ENCODE assay signal across 9 cellular contexts in the genomic region with DNA sequence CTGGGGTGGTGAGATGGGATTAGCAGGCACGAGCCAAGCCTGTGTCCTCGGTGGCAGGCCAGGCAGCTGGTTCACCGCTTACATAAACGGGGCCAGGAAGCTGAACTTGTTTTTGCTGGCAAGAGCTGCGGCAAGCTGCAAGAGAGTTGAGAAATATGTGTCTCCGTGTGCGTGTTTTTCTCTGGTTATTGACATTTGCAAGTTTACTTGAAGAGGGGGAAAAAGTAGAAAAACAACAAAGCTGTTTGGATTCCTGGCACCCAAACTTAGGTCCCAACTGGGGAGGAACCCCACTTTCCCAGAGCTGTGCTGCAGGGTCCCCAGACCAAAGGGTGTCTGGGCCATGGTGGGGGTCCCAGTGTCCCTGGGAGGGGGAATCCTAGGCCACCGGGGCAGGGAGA. TPM values are rescaled to one million over a fixed set of nuclear protein-coding genes. Genes with fewer than 3 reads are reported as not detected.
DNase-seq lines count a peak whose midpoint lies in the region; ATAC-seq and TF ChIP-seq lines count a peak whose summit lies in the region.
"Had no signal": no experiment of that assay in that cellular context is flagged by ENCODE, and none has a peak within 500 bp of the region (broad histone marks: within the 10 kb centered on the region; RNA-seq: fewer than 3 reads in every experiment).

No MANE protein-coding gene starts in this region.

- CTCF ChIA-PET in Panc1 (lab: Charles Lee) = interaction anchor here (0.7 kb wide), 1 partner anchor 26 kb away, joined by 3 read pairs; no protein-coding TSS in a partner anchor

- in situ Hi-C loops in Panc1 (cut with HindIII; ENCODE audit: low pct_unique_long_range_greater_than_20kb, low sequenced_read_pairs) = no loop called here

- H3K9me3 ChIP-seq in Panc1 (ENCODE audit: control insufficient read depth, insufficient read depth, low read depth, low read length) = no peaks in the 10 kb centered on the region
- H3K9me3 ChIP-seq in liver (ENCODE audit: control insufficient read depth in 4 of 4, low read length in 3 of 4) = no peaks in the 10 kb centered on the region

- WGBS in liver = 10% methylated on average over 8 of the region's 8 CpGs

- TF ChIP-seq CTCF in Panc1 (IDR thresholded peaks at IDR 0.05) (no peak), liver (IDR thresholded peaks at IDR 0.05; ENCODE audit: low read depth, low read length, missing input control) (no peak)

- H3K4me1 ChIP-seq in Panc1 (ENCODE audit: control insufficient read depth, insufficient read depth, low read length) (peaks cover 66% of the 10 kb centered on the region), liver (ENCODE audit: control insufficient read depth in 4 of 4, insufficient read depth in 4 of 4, low read length in 3 of 4) (peaks cover 32 to 81% (median 60%) of the 10 kb centered on the region in 4 donors)

- intact Hi-C loops in Panc1 (cut with micrococcal nuclease; ENCODE audit: unreplicated experiment) = no loop called here

- TF ChIP-seq RAD21 in liver (IDR thresholded peaks at IDR 0.05) = peak; percentile 32 to 57

- POLR2A ChIA-PET in Panc1 (lab: Charles Lee) = interaction anchor here (1.5 kb wide), 1 partner anchor 12 kb away, joined by 5 read pairs; no protein-coding TSS in a partner anchor

- ATAC-seq in Panc1 (peak; percentile 31; the same call in 1 of the 2 replicates), GM19397 (IDR thresholded peaks at IDR 0.05; ENCODE audit: unreplicated experiment) (no peak)
- ATAC-seq: K562 had no signal

- peak overlapping the region in 1 of 2 experiments; percentile 33; a peak in 2 of 4 replicates for H3K4me3 ChIP-seq in Panc1 (ENCODE audit: low read depth in 2 of 2, low read length in 2 of 2)
- no peak overlapping the region for H3K4me3 ChIP-seq in liver (ENCODE audit: low read depth in 1 of 3, low read length in 3 of 3)
- H3K4me3 ChIP-seq: K562 had no signal

- H3K9ac ChIP-seq in liver (ENCODE audit: low read depth in 1 of 2, low read length in 2 of 2) = peak overlapping the region; percentile 69 to 84

- H3K27ac ChIP-seq in Panc1 (ENCODE audit: low read length) = peak overlapping the region; percentile 89
- H3K27ac ChIP-seq in liver (ENCODE audit: low read depth in 1 of 2, low read length in 2 of 2) = peak overlapping the region; percentile 98

- BruUV-seq in Panc1 (replicated peaks; lab: Mats Ljungman, UMichigan) = no TSS peak

- H3K27me3 ChIP-seq in Panc1 (ENCODE audit: control insufficient read depth, insufficient read depth, low read length) = no peaks in the 10 kb centered on the region
- H3K27me3 ChIP-seq in liver (ENCODE audit: control insufficient read depth in 4 of 4, insufficient read depth in 4 of 4, low read length in 3 of 4) = no peaks in the 10 kb centered on the region

- DNase-seq in Daoy (ENCODE audit: low read depth) (peak; percentile 79), Panc1 (ENCODE audit: low read depth, low spot score) (no peak), superior temporal gyrus (ENCODE audit: extremely low spot score) (peak; percentile 69), cerebellum (ENCODE audit: low spot score) (no peak), iPS-NIHi7 (ENCODE audit: extremely low spot score) (no peak)
- peak; percentile 39 for DNase-seq in central memory CD4-positive, alpha-beta T cell

- H3K36me3 ChIP-seq in Panc1 (ENCODE audit: control insufficient read depth, insufficient read depth, low read length) (no peaks in the 10 kb centered on the region), liver (ENCODE audit: control insufficient read depth in 4 of 4, insufficient read depth in 3 of 4, low read depth in 1 of 4, low read length in 3 of 4) (peaks cover 0 to 8% (median 2%) of the 10 kb centered on the region in 4 donors)

TF ChIP-seq in liver, 16 proteins besides CTCF, POLR2A, EP300 and RAD21:
- TF ChIP-seq GABPA (IDR thresholded peaks at IDR 0.05 in 1 of 2, conservative IDR thresholded peaks at IDR 0.05 in 1 of 2) (peak in 1 of 2 donors; percentile 58), EGR1 (IDR thresholded peaks at IDR 0.05; ENCODE audit: low read depth in 2 of 2) (peak; percentile 17 to 60), SP1 (IDR thresholded peaks at IDR 0.05) (peak; percentile 90), RXRA (IDR thresholded peaks at IDR 0.05) (peak; percentile 87 to 93), TAF1 (conservative IDR thresholded peaks at IDR 0.05) (peak; percentile 34), JUND (IDR thresholded peaks at IDR 0.05) (peak; percentile 29 to 83), HNF4G (IDR thresholded peaks at IDR 0.05) (peak; percentile 22), FOXA2 (IDR thresholded peaks at IDR 0.05) (peak; percentile 97), NR2F2 (IDR thresholded peaks at IDR 0.05) (peak; percentile 67), YY1 (IDR thresholded peaks at IDR 0.05) (no peak), FOXA1 (IDR thresholded peaks at IDR 0.05) (peak; percentile 94), HNF4A (conservative IDR thresholded peaks at IDR 0.05) (peak; percentile 62 to 82)
- TF ChIP-seq, protein P1, sequence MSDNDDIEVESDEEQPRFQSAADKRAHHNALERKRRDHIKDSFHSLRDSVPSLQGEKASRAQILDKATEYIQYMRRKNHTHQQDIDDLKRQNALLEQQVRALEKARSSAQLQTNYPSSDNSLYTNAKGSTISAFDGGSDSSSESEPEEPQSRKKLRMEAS (IDR thresholded peaks at IDR 0.05) = peak; percentile 75
- TF ChIP-seq, protein P2, sequence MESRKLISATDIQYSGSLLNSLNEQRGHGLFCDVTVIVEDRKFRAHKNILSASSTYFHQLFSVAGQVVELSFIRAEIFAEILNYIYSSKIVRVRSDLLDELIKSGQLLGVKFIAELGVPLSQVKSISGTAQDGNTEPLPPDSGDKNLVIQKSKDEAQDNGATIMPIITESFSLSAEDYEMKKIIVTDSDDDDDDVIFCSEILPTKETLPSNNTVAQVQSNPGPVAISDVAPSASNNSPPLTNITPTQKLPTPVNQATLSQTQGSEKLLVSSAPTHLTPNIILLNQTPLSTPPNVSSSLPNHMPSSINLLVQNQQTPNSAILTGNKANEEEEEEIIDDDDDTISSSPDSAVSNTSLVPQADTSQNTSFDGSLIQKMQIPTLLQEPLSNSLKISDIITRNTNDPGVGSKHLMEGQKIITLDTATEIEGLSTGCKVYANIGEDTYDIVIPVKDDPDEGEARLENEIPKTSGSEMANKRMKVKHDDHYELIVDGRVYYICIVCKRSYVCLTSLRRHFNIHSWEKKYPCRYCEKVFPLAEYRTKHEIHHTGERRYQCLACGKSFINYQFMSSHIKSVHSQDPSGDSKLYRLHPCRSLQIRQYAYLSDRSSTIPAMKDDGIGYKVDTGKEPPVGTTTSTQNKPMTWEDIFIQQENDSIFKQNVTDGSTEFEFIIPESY (IDR thresholded peaks at IDR 0.05) = peak; percentile 87
- TF ChIP-seq, protein P3, sequence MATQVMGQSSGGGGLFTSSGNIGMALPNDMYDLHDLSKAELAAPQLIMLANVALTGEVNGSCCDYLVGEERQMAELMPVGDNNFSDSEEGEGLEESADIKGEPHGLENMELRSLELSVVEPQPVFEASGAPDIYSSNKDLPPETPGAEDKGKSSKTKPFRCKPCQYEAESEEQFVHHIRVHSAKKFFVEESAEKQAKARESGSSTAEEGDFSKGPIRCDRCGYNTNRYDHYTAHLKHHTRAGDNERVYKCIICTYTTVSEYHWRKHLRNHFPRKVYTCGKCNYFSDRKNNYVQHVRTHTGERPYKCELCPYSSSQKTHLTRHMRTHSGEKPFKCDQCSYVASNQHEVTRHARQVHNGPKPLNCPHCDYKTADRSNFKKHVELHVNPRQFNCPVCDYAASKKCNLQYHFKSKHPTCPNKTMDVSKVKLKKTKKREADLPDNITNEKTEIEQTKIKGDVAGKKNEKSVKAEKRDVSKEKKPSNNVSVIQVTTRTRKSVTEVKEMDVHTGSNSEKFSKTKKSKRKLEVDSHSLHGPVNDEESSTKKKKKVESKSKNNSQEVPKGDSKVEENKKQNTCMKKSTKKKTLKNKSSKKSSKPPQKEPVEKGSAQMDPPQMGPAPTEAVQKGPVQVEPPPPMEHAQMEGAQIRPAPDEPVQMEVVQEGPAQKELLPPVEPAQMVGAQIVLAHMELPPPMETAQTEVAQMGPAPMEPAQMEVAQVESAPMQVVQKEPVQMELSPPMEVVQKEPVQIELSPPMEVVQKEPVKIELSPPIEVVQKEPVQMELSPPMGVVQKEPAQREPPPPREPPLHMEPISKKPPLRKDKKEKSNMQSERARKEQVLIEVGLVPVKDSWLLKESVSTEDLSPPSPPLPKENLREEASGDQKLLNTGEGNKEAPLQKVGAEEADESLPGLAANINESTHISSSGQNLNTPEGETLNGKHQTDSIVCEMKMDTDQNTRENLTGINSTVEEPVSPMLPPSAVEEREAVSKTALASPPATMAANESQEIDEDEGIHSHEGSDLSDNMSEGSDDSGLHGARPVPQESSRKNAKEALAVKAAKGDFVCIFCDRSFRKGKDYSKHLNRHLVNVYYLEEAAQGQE (IDR thresholded peaks at IDR 0.05) = peak; percentile 53
- TF ChIP-seq, protein P4, sequence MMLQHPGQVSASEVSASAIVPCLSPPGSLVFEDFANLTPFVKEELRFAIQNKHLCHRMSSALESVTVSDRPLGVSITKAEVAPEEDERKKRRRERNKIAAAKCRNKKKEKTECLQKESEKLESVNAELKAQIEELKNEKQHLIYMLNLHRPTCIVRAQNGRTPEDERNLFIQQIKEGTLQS (IDR thresholded peaks at IDR 0.05) = no peak

RNA-seq across cellular contexts. Expression of a gene that starts 14.5 kb away (rescaled TPM):
- 0.80 and 6.4 TPM in 2 replicates for total RNA-seq in Daoy (2014; rRNA removed; shearing (Covaris generic))
- total RNA-seq in Panc1 (2021; ENCODE audit: unreplicated experiment) (12.2 TPM), liver (10 to 100 TPM; 47.0 to 67.6 TPM), cerebellum (4.7 TPM)
- polyA plus RNA-seq in Panc1 (2012; ENCODE audit: insufficient read length) = 14.1 TPM
- polyA plus RNA-seq in liver = 10 to 100 TPM; 18.8 to 23.6 TPM

Comparison
In these comparisons a context has a peak if more than half of its experiments do, and no peak if none do; other contexts are left out.
1. DNase-seq: peak in Daoy (single experiment), central memory CD4-positive, alpha-beta T cell (single experiment) and superior temporal gyrus (single experiment); none in Panc1 (single experiment), cerebellum (single experiment) and iPS-NIHi7 (single experiment).